9 cellular contexts compared by ENCODE assay signal in genomic region chr18:42298744-42299685, GRCh38.
A peak's percentile ranks its signal among the peaks of the same experiment; 100 is the strongest.
DNase-seq lines count a peak whose midpoint lies in the region; ATAC-seq and TF ChIP-seq lines count a peak whose summit lies in the region.
"Had no signal": no experiment of that assay in that cellular context is flagged by ENCODE, and none has a peak within 500 bp of the region (broad histone marks: within the 10 kb centered on the region; RNA-seq: fewer than 3 reads in every experiment).

No MANE protein-coding gene starts in this region.

- H3K4me1 Mint-ChIP-seq in activated CD4-positive, alpha-beta T cell treated with anti-CD3 and anti-CD28 coated beads for 36 hours, result no peaks in the 10 kb centered on the region

- POLR2A ChIA-PET in activated CD4-positive, alpha-beta T cell treated with anti-CD3 and anti-CD28 coated beads for 36 hours (lab: Charles Lee), result no interaction called here

- H3K27ac Mint-ChIP-seq in activated CD4-positive, alpha-beta T cell treated with anti-CD3 and anti-CD28 coated beads for 36 hours, result no peak overlapping the region
- H3K27ac Mint-ChIP-seq: T-helper 1 cell treated with Interleukin-12 subunit alpha and Interleukin-12 subunit beta and Interleukin-4 antibody, amounts not matched to agents 30 μg/mL and 1 μg/mL, for 36 hours had no signal

- peak; percentile 87 for ATAC-seq in HG03342 (IDR thresholded peaks at IDR 0.05; ENCODE audit: unreplicated experiment)
- ATAC-seq in activated CD4-positive, alpha-beta T cell treated with anti-CD3 and anti-CD28 coated beads for 36 hours, result no peak

- WGBS in lower leg skin, 2 donors, result 31 to 32% methylated on average over 15 of the region's 15 CpGs

- TF ChIP-seq POLR2A in lower leg skin (IDR thresholded peaks at IDR 0.05), result no peak

- peaks cover 6% of the 10 kb centered on the region for H3K27me3 Mint-ChIP-seq in activated CD4-positive, alpha-beta T cell treated with anti-CD3 and anti-CD28 coated beads for 36 hours

- peak; percentile 70 for TF ChIP-seq CTCF in coronary artery (IDR thresholded peaks at IDR 0.05)
- TF ChIP-seq CTCF in lower leg skin (IDR thresholded peaks at IDR 0.05), result peak in 1 of 3 donors; percentile 46

- H3K4me3 ChIP-seq in coronary artery, result peak overlapping the region; percentile 51
- no peak overlapping the region for H3K4me3 ChIP-seq in lower leg skin (ENCODE audit: low read depth, poor library complexity, severe bottlenecking)

- DNase-seq in C1 segment of cervical spinal cord (lab: John Stamatoyannopoulos, UW), result peak in 13 of 14 donors; percentile 5 to 96 (median 58)
- peak; percentile 20 for DNase-seq in GM19238 (ENCODE audit: insufficient read length, low spot score)
- DNase-seq in NCI-H345 treated with DMSO at 0.1 percent for 48 hours (lab: John Stamatoyannopoulos, UW; ENCODE audit: unreplicated experiment), result peak; percentile 62
- DNase-seq in activated CD4-positive, alpha-beta T cell treated with anti-CD3 and anti-CD28 coated beads for 36 hours, result peak; percentile 77
- peak; percentile 77 for DNase-seq in coronary artery (ENCODE audit: low spot score)
- DNase-seq in lower leg skin (ENCODE audit: low spot score in 2 of 2), result peak; percentile 76 to 90
- DNase-seq in stimulated activated CD4-positive, alpha-beta T cell treated with anti-CD3 and anti-CD28 coated beads, TNF-alpha, amount 100 ng/mL, for 48 hours (ENCODE audit: low read depth in 3 of 3), result peak; percentile 26 to 40 (median 35)

- H3K4me3 Mint-ChIP-seq in activated CD4-positive, alpha-beta T cell treated with anti-CD3 and anti-CD28 coated beads for 36 hours, result no peak overlapping the region
- H3K4me3 Mint-ChIP-seq: T-helper 1 cell treated with Interleukin-12 subunit alpha and Interleukin-12 subunit beta and Interleukin-4 antibody, amounts not matched to agents 30 μg/mL and 1 μg/mL, for 36 hours had no signal

- intact Hi-C loops in activated CD4-positive, alpha-beta T cell treated with anti-CD3 and anti-CD28 coated beads for 36 hours (cut with DNase I, micrococcal nuclease), result loop anchor here (2.0 to 10.0 kb wide), 6 partner anchors 187 to 1266 kb away; no protein-coding TSS in a partner anchor
- intact Hi-C loops in lower leg skin (cut with DNase I; ENCODE audit: low total_unique reads), result no loop called here

- peak overlapping the region in 1 of 2 donors; percentile 33 for H3K27ac ChIP-seq in coronary artery

- CTCF ChIA-PET in activated CD4-positive, alpha-beta T cell treated with anti-CD3 and anti-CD28 coated beads for 36 hours (lab: Charles Lee), result interaction anchor here (0.7 to 2.3 kb wide), 15 partner anchors 7 to 974 kb away, joined by 3 to 13 read pairs (median 4); no protein-coding TSS in a partner anchor

- no peaks in the 10 kb centered on the region for H3K36me3 Mint-ChIP-seq in activated CD4-positive, alpha-beta T cell treated with anti-CD3 and anti-CD28 coated beads for 36 hours (ENCODE audit: low read depth)

- no peaks in the 10 kb centered on the region for H3K9me3 Mint-ChIP-seq in activated CD4-positive, alpha-beta T cell treated with anti-CD3 and anti-CD28 coated beads for 36 hours (ENCODE audit: low read depth)
- H3K9me3 Mint-ChIP-seq: T-helper 1 cell treated with Interleukin-12 subunit alpha and Interleukin-12 subunit beta and Interleukin-4 antibody, amounts not matched to agents 30 μg/mL and 1 μg/mL, for 36 hours had no signal

Comparison
In these comparisons a context has a peak if more than half of its experiments do, and no peak if none do; other contexts are left out.
1. DNase-seq: peak in every context shown above with its lines; median percentile 83 in lower leg skin; 77 in activated CD4-positive, alpha-beta T cell treated with anti-CD3 and anti-CD28 coated beads for 36 hours; 77 in coronary artery; 62 in NCI-H345 treated with DMSO at 0.1 percent for 48 hours; 58 in C1 segment of cervical spinal cord; 35 in stimulated activated CD4-positive, alpha-beta T cell treated with anti-CD3 and anti-CD28 coated beads, TNF-alpha, amount 100 ng/mL, for 48 hours; 20 in GM19238.